ENCODE assay signal across 2 cellular contexts in genomic region chr1:15310544-15310943, GRCh38.
TF ChIP-seq lines count a peak whose summit lies in the region.

No MANE protein-coding gene starts in this region.

TF ChIP-seq in IMR-90, 13 proteins besides CTCF, POLR2A, EP300 and RAD21:
- TF ChIP-seq SMC3 (IDR thresholded peaks at IDR 0.05; ENCODE audit: low read depth, low read length), result no peak
- no peak for TF ChIP-seq NFE2L2 (IDR thresholded peaks at IDR 0.05; ENCODE audit: low read depth, low read length)
- TF ChIP-seq, protein P1, sequence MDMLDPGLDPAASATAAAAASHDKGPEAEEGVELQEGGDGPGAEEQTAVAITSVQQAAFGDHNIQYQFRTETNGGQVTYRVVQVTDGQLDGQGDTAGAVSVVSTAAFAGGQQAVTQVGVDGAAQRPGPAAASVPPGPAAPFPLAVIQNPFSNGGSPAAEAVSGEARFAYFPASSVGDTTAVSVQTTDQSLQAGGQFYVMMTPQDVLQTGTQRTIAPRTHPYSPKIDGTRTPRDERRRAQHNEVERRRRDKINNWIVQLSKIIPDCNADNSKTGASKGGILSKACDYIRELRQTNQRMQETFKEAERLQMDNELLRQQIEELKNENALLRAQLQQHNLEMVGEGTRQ (IDR thresholded peaks at IDR 0.05; ENCODE audit: low read depth, low read length), result no peak
- no peak for TF ChIP-seq BHLHE40 (IDR thresholded peaks at IDR 0.05; ENCODE audit: low read depth, low read length)
- TF ChIP-seq MXI1 (IDR thresholded peaks at IDR 0.05; ENCODE audit: borderline replicate concordance, low read depth, low read length), result no peak

TF ChIP-seq in K562, 482 proteins besides CTCF, POLR2A, EP300 and RAD21:
- TF ChIP-seq ZNF12 (CRISPR knock-in tag; IDR thresholded peaks at IDR 0.05), result peak; percentile 93
- TF ChIP-seq POLR2AphosphoS2 (IDR thresholded peaks at IDR 0.05; ENCODE audit: low read length), result no peak
